19 cellular contexts compared by ENCODE assay signal in the genomic region with DNA sequence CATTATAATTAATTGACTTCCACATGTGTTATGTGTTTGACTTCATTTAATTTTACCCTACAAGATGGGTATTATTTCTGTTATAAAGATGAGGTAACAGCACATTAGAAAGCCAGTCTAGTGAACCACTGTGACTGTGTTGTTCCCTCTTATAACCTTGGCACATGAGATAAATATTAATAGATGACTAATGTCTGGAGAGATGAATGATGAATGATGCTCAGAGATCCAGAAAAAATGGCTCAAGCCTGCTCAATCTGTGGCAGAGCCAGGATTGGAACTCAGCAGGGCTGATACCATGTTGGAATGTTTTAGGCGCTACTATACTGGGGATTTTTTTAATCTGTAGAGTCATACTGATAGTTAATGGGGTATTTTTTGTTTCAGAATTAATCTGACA.
"Had no signal": no experiment of that assay in that cellular context is flagged by ENCODE, and none has a peak within 500 bp of the region (broad histone marks: within the 10 kb centered on the region; RNA-seq: fewer than 3 reads in every experiment).

No MANE protein-coding gene starts in this region.

- H3K4me3 ChIP-seq: left ventricle myocardium inferior, mucosa of descending colon, pancreas, spleen, stomach, thoracic aorta, upper lobe of right lung had no signal

- H3K4me3 Mint-ChIP-seq: activated naive CD8-positive, alpha-beta T cell; brain; central memory CD8-positive, alpha-beta T cell; memory B cell; naive thymus-derived CD4-positive, alpha-beta T cell had no signal

- H3K27me3 ChIP-seq: pancreas, spleen, stomach, upper lobe of right lung had no signal

- H3K36me3 ChIP-seq: left ventricle myocardium inferior, pancreas, spleen, stomach, thoracic aorta, upper lobe of right lung had no signal

- H3K27ac Mint-ChIP-seq: activated naive CD8-positive, alpha-beta T cell; memory B cell; naive thymus-derived CD4-positive, alpha-beta T cell had no signal

- H3K27ac ChIP-seq: left ventricle myocardium inferior, spleen, stomach, thoracic aorta, upper lobe of right lung had no signal

- H3K27me3 Mint-ChIP-seq: activated naive CD8-positive, alpha-beta T cell; central memory CD8-positive, alpha-beta T cell; memory B cell had no signal

- H3K36me3 Mint-ChIP-seq: brain; memory B cell; naive thymus-derived CD4-positive, alpha-beta T cell had no signal

- H3K4me1 ChIP-seq: left ventricle myocardium inferior, spleen, stomach, upper lobe of right lung had no signal

- H3K4me1 Mint-ChIP-seq: central memory CD8-positive, alpha-beta T cell; memory B cell; naive thymus-derived CD4-positive, alpha-beta T cell had no signal

- DNase-seq: activated CD4-positive, alpha-beta T cell treated with anti-CD3 and anti-CD28 coated beads, Interleukin-2, amount 50 U/mL, for 1 hour; activated CD4-positive, CD25-positive, alpha-beta regulatory T cell; activated CD8-positive, alpha-beta memory T cell treated with anti-CD3 and anti-CD28 coated beads for 24 hours; activated gamma-delta T cell treated with Interleukin-2 at 50 U/mL for 16 hours; amygdala; effector memory CD4-positive, alpha-beta T cell; hippocampal formation; left ventricle myocardium inferior; mucosa of descending colon; naive thymus-derived CD4-positive, alpha-beta T cell; spleen; stomach; upper lobe of right lung had no signal

- H3K9me3 ChIP-seq: left ventricle myocardium inferior, mucosa of descending colon, pancreas, spleen, stomach, thoracic aorta, upper lobe of right lung had no signal

- H3K9me3 Mint-ChIP-seq: brain; central memory CD8-positive, alpha-beta T cell; memory B cell; naive thymus-derived CD4-positive, alpha-beta T cell had no signal
